In genomic region chr4:53608242-53608641, GRCh38 we compare ENCODE assay signal across 23 cellular contexts. TPM values are rescaled to one million over a fixed set of nuclear protein-coding genes. Genes with fewer than 3 reads are reported as not detected.
A peak's percentile ranks its signal among the peaks of the same experiment; 100 is the strongest.
DNase-seq lines count a peak whose midpoint lies in the region; ATAC-seq, FAIRE-seq and TF ChIP-seq lines count a peak whose summit lies in the region.
"Had no signal": no experiment of that assay in that cellular context is flagged by ENCODE, and none has a peak within 500 bp of the region (broad histone marks: within the 10 kb centered on the region; RNA-seq: fewer than 3 reads in every experiment).

No MANE protein-coding gene starts in this region.

- DNase-seq in GM12878 (ENCODE audit: low read depth, low spot score) (peak; percentile 45), islet precursor cell (no peak), C1 segment of cervical spinal cord (lab: John Stamatoyannopoulos, UW) (no peak)
- DNase-seq: DMS79, MV-4-11, NCI-H1417, NCI-H187 treated with DMSO at 0.1 percent for 48 hours, NCI-H2227 treated with DMSO at 0.1 percent for 48 hours, NCI-H510A treated with DMSO at 0.1 percent for 48 hours, PC-9, SIG-M5, T-cell had no signal

- BruUV-seq in GM12878 (replicated peaks; lab: Mats Ljungman, UMichigan) = no TSS peak

- H3K79me2 ChIP-seq in GM12878 (ENCODE audit: control insufficient read depth, insufficient read depth, low read length) = no peaks in the 10 kb centered on the region

- H3K27ac ChIP-seq in GM12878 (ENCODE audit: control insufficient read depth, insufficient read depth) = no peak overlapping the region
- H3K27ac ChIP-seq: A549; BLaER1 treated with 17β-estradiol and CSF1 and Interleukin-3, amounts not matched to agents 10 nM and 100 nM; HL-60; KMS-11; PC-9; RWPE1 had no signal

- no peak for TF ChIP-seq EP300 in GM12878 (IDR thresholded peaks at IDR 0.05; ENCODE audit: borderline replicate concordance in 1 of 2, control insufficient read depth in 1 of 2, low read depth in 2 of 2, low read length in 2 of 2)

- H3K4me2 ChIP-seq in GM12878 (ENCODE audit: control insufficient read depth, insufficient read depth) = no peak overlapping the region
- H3K4me2 ChIP-seq: A549; BLaER1 treated with 17β-estradiol and CSF1 and Interleukin-3, amounts not matched to agents 10 nM and 100 nM; KMS-11; PC-9 had no signal

- no peak for TF ChIP-seq RAD21 in GM12878 (IDR thresholded peaks at IDR 0.05; ENCODE audit: insufficient read depth, low read depth, low read length)

- FAIRE-seq in GM12878 (lab: Jason Lieb, UNC) = no peak
- FAIRE-seq: A549, H1 had no signal

- no peak for TF ChIP-seq CTCF in GM12878 (IDR thresholded peaks at IDR 0.05 in 2 of 3, conservative IDR thresholded peaks at IDR 0.05 in 1 of 3; ENCODE audit: control insufficient read depth in 2 of 3, extremely low read depth in 1 of 3, insufficient read depth in 1 of 3, low read depth in 3 of 3, low read length in 3 of 3)

- H3K4me3 ChIP-seq in GM12878 = no peak overlapping the region
- H3K4me3 ChIP-seq: A549; BLaER1 treated with 17β-estradiol and CSF1 and Interleukin-3, amounts not matched to agents 10 nM and 100 nM; PC-9 had no signal

- peaks cover 4% of the 10 kb centered on the region; the same call in 2 of the 3 replicates for H3K9me3 ChIP-seq in GM12878 (replicated peaks; ENCODE audit: control insufficient read depth, insufficient read depth, low read length)

- TF ChIP-seq POLR2A in GM12878 (IDR thresholded peaks at IDR 0.05; ENCODE audit: low read depth, low read length) = no peak

- CTCF ChIA-PET in GM12878 (lab: Yijun Ruan, JAX) = interaction anchor here (1.5 to 2.0 kb wide), 2 partner anchors 9 to 32 kb away, joined by 4 to 5 read pairs; no protein-coding TSS in a partner anchor

- H3K36me3 ChIP-seq in GM12878 (ENCODE audit: control insufficient read depth in 2 of 2, insufficient read depth in 2 of 2, low read length in 1 of 2) = no peaks in the 10 kb centered on the region
- H3K36me3 ChIP-seq: BLaER1 treated with 17β-estradiol and CSF1 and Interleukin-3, amounts not matched to agents 10 nM and 100 nM had no signal

- POLR2A ChIA-PET in GM12878 (lab: Charles Lee) = interaction anchor here (1.5 kb wide), 1 partner anchor 45 kb away, joined by 3 read pairs; no protein-coding TSS in a partner anchor

- H4K20me1 ChIP-seq in GM12878 (ENCODE audit: control insufficient read depth, insufficient read depth) = no peaks in the 10 kb centered on the region
- H4K20me1 ChIP-seq: BLaER1 treated with 17β-estradiol and CSF1 and Interleukin-3, amounts not matched to agents 10 nM and 100 nM had no signal

- SMC1A ChIA-PET in GM12878 (lab: Charles Lee; ENCODE audit: uncharacterized antibody, unreplicated experiment) = interaction anchor here (1.0 to 1.7 kb wide), 8 partner anchors 15 to 118 kb away, joined by 3 to 5 read pairs (median 3); no protein-coding TSS in a partner anchor

- RAD21 ChIA-PET in GM12878 (lab: Charles Lee; ENCODE audit: unreplicated experiment) = no interaction called here

- 1% methylated on average over 3 of the region's 3 CpGs for WGBS in GM12878 (ENCODE audit: insufficient coverage, insufficient replicate concordance, low lambda C conversion rate, missing lambda C conversion rate)

- H3K27me3 ChIP-seq in GM12878 (replicated peaks in 1 of 2; ENCODE audit: control insufficient read depth in 2 of 2, insufficient read depth in 2 of 2, low read length in 1 of 2) = no peaks in the 10 kb centered on the region
- H3K27me3 ChIP-seq: BLaER1 treated with 17β-estradiol and CSF1 and Interleukin-3, amounts not matched to agents 10 nM and 100 nM had no signal

- no peak overlapping the region for H3K9ac ChIP-seq in GM12878 (ENCODE audit: control insufficient read depth, insufficient read depth, low read length)
- H3K9ac ChIP-seq: BLaER1 treated with 17β-estradiol and CSF1 and Interleukin-3, amounts not matched to agents 10 nM and 100 nM; KMS-11 had no signal

- in situ Hi-C loops in GM12878 (cut with MboI) = no loop called here

- ATAC-seq in GM18517 (IDR thresholded peaks at IDR 0.05; ENCODE audit: unreplicated experiment) = peak; percentile 75
- peak; percentile 65 for ATAC-seq in GM19397 (IDR thresholded peaks at IDR 0.05; ENCODE audit: unreplicated experiment)
- ATAC-seq in HG03060 (IDR thresholded peaks at IDR 0.05; ENCODE audit: low read depth, unreplicated experiment) = peak; percentile 65
- ATAC-seq in GM12878 = peak; percentile 95
- no peak for ATAC-seq in GM19328 (IDR thresholded peaks at IDR 0.05; ENCODE audit: unreplicated experiment)
- ATAC-seq: A549, SK-N-SH treated with all-trans-retinoic acid at 6 μM for 48 hours, T-cell had no signal

- H3K4me1 ChIP-seq in GM12878 (ENCODE audit: control insufficient read depth, insufficient read depth, low read length) = no peaks in the 10 kb centered on the region
- H3K4me1 ChIP-seq: A549 had no signal

- H2AFZ ChIP-seq in GM12878 (ENCODE audit: control insufficient read depth, low read depth, low read length) = no peak overlapping the region
- H2AFZ ChIP-seq: PC-9 had no signal

- intact Hi-C loops in GM12878 (cut with micrococcal nuclease; ENCODE audit: unreplicated experiment) = loop anchor here (2.0 to 10.0 kb wide), 3 partner anchors 34 to 197 kb away; no protein-coding TSS in a partner anchor

TF ChIP-seq in GM12878, 131 proteins besides CTCF, POLR2A, EP300 and RAD21 (continues in another document):
- no peak for TF ChIP-seq SUPT20H (IDR thresholded peaks at IDR 0.05; ENCODE audit: borderline replicate concordance, control insufficient read depth, low read depth, low read length)
- no peak for TF ChIP-seq ZNF687 (IDR thresholded peaks at IDR 0.05)
- no peak for TF ChIP-seq RELA (IDR thresholded peaks at IDR 0.05; ENCODE audit: borderline replicate concordance, partially characterized antibody)
- TF ChIP-seq MTA2 (IDR thresholded peaks at IDR 0.05; ENCODE audit: low read depth) = no peak; the same call in 1 of the 2 replicates
- no peak for TF ChIP-seq CREM (IDR thresholded peaks at IDR 0.05; ENCODE audit: low read depth)
- TF ChIP-seq NR2F1 (conservative IDR thresholded peaks at IDR 0.05) = 0 out of 2 replicates have a peak, but pooled peaks have one; percentile 15
- TF ChIP-seq CBX5 (IDR thresholded peaks at IDR 0.05; ENCODE audit: low read depth) = no peak
- TF ChIP-seq SIX5 (IDR thresholded peaks at IDR 0.05; ENCODE audit: low read depth, low read length, severe bottlenecking) = no peak
- peak; percentile 17; the same call in 1 of the 2 replicates for TF ChIP-seq NBN (IDR thresholded peaks at IDR 0.05)
- TF ChIP-seq PKNOX1 (IDR thresholded peaks at IDR 0.05) = no peak

RNA-seq across cellular contexts. Expression of gene LNX1, which starts 17.0 kb away (rescaled TPM):
- 1.5 and 1.6 TPM in 2 replicates for total RNA-seq in GM12878 (2013; cell fraction: nucleolus; rRNA removed)
- total RNA-seq in GM12878 (2014; rRNA removed) (1.4 and 2.2 TPM in 2 replicates), GM12878 (2014; rRNA removed; fragmentation: Illumina TruSeq; extraction: Trizol) (0.92 and 1.0 TPM in 2 replicates), GM12878 (2021) (1.4 and 1.5 TPM in 2 replicates)
- 0.26 TPM for polyA plus RNA-seq in GM12878 (2011; ENCODE audit: low read depth)
- polyA plus RNA-seq in GM12878 (2011; rRNA removed) (0.53 and 0.81 TPM in 2 replicates), GM12878 (2014; fragmentation: Illumina TruSeq; extraction: Trizol) (1.1 and 1.3 TPM in 2 replicates), GM12878 (2014; fragmentation: Nextera tagmentation; extraction: Ambion mirVana) (1 to 10 TPM in 1 of 2 experiments, under 1 TPM in 1; 0.88 to 1.2 TPM), GM12878 (2014; rRNA removed) (0.53 and 1.1 TPM in 2 replicates), GM12878 (2016; fragmentation: Nextera tagmentation; extraction: Ambion mirVana) (under 1 TPM; 0.72 to 0.79 TPM)
- polyA plus RNA-seq in GM12878 (2011; cell fraction: cytosol; rRNA removed) = 0.76 and 1.0 TPM in 2 replicates
- 2.3 and 2.7 TPM in 2 replicates for polyA plus RNA-seq in GM12878 (2011; cell fraction: nucleus; rRNA removed)
- polyA plus RNA-seq in GM12878 (2012) = 0.30 and 0.73 TPM in 2 replicates
- polyA minus RNA-seq in GM12878 (2011; rRNA and poly(A)+ RNA removed) = 0.98 and 3.6 TPM in 2 replicates
- 1.3 TPM in 1 of 2 replicates, not detected in the other for polyA minus RNA-seq in GM12878 (2011; cell fraction: cytosol; rRNA and poly(A)+ RNA removed)
- 0.73 and 1.1 TPM in 2 replicates for polyA minus RNA-seq in GM12878 (2011; cell fraction: nucleus; rRNA and poly(A)+ RNA removed)
